ENCODE assay signal across 1 cellular context in the genomic region with DNA sequence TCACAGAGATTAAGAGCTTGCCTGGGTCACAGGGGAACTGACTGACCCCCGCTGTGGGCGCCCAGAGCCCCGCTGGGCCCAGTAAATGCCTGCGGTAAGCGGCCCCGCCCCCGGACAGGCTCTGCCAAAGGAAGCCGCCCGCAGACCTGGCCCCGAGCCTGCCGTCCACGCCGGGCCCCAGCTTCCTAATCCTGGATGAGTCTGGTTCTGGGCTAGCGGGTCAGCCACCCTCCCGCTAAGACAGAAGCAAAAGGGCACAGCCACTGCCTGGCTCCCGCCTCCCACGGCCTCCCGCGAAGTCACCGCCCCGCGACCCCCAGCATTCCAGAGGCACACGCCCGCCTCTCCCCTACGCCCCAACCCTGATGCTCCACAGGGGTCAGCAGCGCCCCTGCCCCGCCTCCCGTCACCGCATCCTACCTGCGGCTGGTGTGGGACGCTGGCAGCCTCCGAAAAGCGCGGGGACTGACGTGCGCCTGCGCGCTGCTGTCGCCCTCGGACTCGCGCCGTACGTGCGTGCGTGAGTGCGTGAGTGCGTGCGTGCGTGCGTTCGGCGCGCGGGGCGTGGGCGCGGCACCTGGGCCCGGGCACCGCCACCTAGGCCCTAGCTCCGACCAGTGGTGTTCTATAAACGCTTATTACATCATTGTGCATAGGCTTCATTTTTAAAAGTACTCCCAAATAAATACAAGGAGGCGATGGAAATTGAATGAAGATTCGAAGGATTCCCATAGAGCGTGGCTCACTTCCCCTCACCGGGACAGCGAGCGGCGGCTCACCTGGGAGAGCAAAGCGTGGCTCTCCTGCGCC.
TF ChIP-seq lines count a peak whose summit lies in the region.

A gene with protein sequence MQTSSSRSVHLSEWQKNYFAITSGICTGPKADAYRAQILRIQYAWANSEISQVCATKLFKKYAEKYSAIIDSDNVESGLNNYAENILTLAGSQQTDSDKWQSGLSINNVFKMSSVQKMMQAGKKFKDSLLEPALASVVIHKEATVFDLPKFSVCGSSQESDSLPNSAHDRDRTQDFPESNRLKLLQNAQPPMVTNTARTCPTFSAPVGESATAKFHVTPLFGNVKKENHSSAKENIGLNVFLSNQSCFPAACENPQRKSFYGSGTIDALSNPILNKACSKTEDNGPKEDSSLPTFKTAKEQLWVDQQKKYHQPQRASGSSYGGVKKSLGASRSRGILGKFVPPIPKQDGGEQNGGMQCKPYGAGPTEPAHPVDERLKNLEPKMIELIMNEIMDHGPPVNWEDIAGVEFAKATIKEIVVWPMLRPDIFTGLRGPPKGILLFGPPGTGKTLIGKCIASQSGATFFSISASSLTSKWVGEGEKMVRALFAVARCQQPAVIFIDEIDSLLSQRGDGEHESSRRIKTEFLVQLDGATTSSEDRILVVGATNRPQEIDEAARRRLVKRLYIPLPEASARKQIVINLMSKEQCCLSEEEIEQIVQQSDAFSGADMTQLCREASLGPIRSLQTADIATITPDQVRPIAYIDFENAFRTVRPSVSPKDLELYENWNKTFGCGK (minus strand): TSS at position 470 of the 810 bp plus-strand sequence. CDS start 3,063 bp downstream, outside the sequence.

TF ChIP-seq in H1, 55 proteins besides CTCF, POLR2A, EP300 and RAD21 (continues in another document):
- TF ChIP-seq RBBP5 (IDR thresholded peaks at IDR 0.05; ENCODE audit: borderline replicate concordance, low read depth, low read length) (peak; percentile 70; the same call in 1 of the 2 replicates), SAP30 (IDR thresholded peaks at IDR 0.05; ENCODE audit: insufficient read depth, insufficient replicate concordance, low read length) (no peak), CHD1 (IDR thresholded peaks at IDR 0.05; ENCODE audit: low read depth, low read length) (no peak), SIN3A (conservative IDR thresholded peaks at IDR 0.05 in 1 of 2, IDR thresholded peaks at IDR 0.05 in 1 of 2; ENCODE audit: low read depth in 1 of 2, low read length in 2 of 2) (0 out of 4 replicates have a peak, but pooled peaks of 1 of the 2 experiments have one; percentile 22), SRF (IDR thresholded peaks at IDR 0.05; ENCODE audit: low read depth, low read length) (no peak), SP2 (IDR thresholded peaks at IDR 0.05; ENCODE audit: low read length) (no peak), KDM5A (IDR thresholded peaks at IDR 0.05; ENCODE audit: low read length) (no peak), CBX8 (IDR thresholded peaks at IDR 0.05; ENCODE audit: borderline replicate concordance, low read depth, low read length) (no peak), BCL11A (IDR thresholded peaks at IDR 0.05; ENCODE audit: low read depth in 2 of 2, low read length in 2 of 2) (no peak), POLR2AphosphoS5 (IDR thresholded peaks at IDR 0.05; ENCODE audit: low read depth, low read length) (no peak), NRF1 (IDR thresholded peaks at IDR 0.05; ENCODE audit: low read depth, low read length) (peak; percentile 54), KDM1A (IDR thresholded peaks at IDR 0.05; ENCODE audit: borderline replicate concordance, low read length) (no peak), ZNF274 (IDR thresholded peaks at IDR 0.05; ENCODE audit: borderline replicate concordance, extremely low read depth, low read length) (no peak), RXRA (IDR thresholded peaks at IDR 0.05; ENCODE audit: insufficient read depth, low read depth, low read length) (no peak), CHD2 (IDR thresholded peaks at IDR 0.05; ENCODE audit: low read length) (no peak), HDAC6 (IDR thresholded peaks at IDR 0.05; ENCODE audit: low read depth, low read length) (no peak), TEAD4 (IDR thresholded peaks at IDR 0.05; ENCODE audit: low read depth, low read length) (no peak), HDAC2 (IDR thresholded peaks at IDR 0.05; ENCODE audit: borderline replicate concordance in 1 of 2, low read depth in 2 of 2, low read length in 2 of 2) (peak; percentile 22 to 43; a peak in 1 of 4 replicates), RFX5 (IDR thresholded peaks at IDR 0.05; ENCODE audit: borderline replicate concordance, low read depth, low read length) (no peak), EGR1 (IDR thresholded peaks at IDR 0.05; ENCODE audit: borderline replicate concordance, low read depth, low read length) (0 out of 2 replicates have a peak, but pooled peaks have one; percentile 25), SIX5 (IDR thresholded peaks at IDR 0.05; ENCODE audit: low read depth, low read length) (no peak), CTBP2 (IDR thresholded peaks at IDR 0.05; ENCODE audit: borderline replicate concordance, insufficient read depth, insufficient read length, low read length) (peak; percentile 43), ASH2L (IDR thresholded peaks at IDR 0.05; ENCODE audit: low read length) (peak; percentile 85), RNF2 (IDR thresholded peaks at IDR 0.05; ENCODE audit: borderline replicate concordance, low read depth, low read length, missing control alignments, poor library complexity, severe bottlenecking) (no peak), SUZ12 (IDR thresholded peaks at IDR 0.05; ENCODE audit: low read length) (peak; percentile 18; the same call in 1 of the 2 replicates), GABPA (IDR thresholded peaks at IDR 0.05; ENCODE audit: borderline replicate concordance, insufficient read depth, low read length) (no peak), BRCA1 (IDR thresholded peaks at IDR 0.05; ENCODE audit: low read depth, low read length) (no peak), EZH2 (IDR thresholded peaks at IDR 0.05; ENCODE audit: low read depth, low read length, severe bottlenecking) (no peak), TCF12 (IDR thresholded peaks at IDR 0.05; ENCODE audit: low read depth, low read length) (no peak), TBP (IDR thresholded peaks at IDR 0.05; ENCODE audit: low read depth, low read length) (no peak), SP1 (IDR thresholded peaks at IDR 0.05; ENCODE audit: low read depth, low read length) (no peak), GTF2F1 (IDR thresholded peaks at IDR 0.05; ENCODE audit: borderline replicate concordance, low read depth, low read length) (no peak), NANOG (IDR thresholded peaks at IDR 0.05; ENCODE audit: insufficient read depth, low read depth, low read length, poor library complexity, severe bottlenecking) (peak; percentile 6), SP4 (IDR thresholded peaks at IDR 0.05; ENCODE audit: low read length) (no peak), TAF1 (IDR thresholded peaks at IDR 0.05; ENCODE audit: low read depth, low read length) (peak; percentile 54; the same call in 1 of the 2 replicates), CREB1 (IDR thresholded peaks at IDR 0.05) (peak; percentile 68), FOSL1 (IDR thresholded peaks at IDR 0.05; ENCODE audit: insufficient read depth, low read depth, low read length) (no peak), TAF7 (optimal IDR thresholded peaks at IDR 0.05; ENCODE audit: borderline replicate concordance, low read depth, low read length) (no peak), YY1 (IDR thresholded peaks at IDR 0.05; ENCODE audit: low read depth, low read length) (no peak), SIRT6 (IDR thresholded peaks at IDR 0.05; ENCODE audit: low read length) (no peak), MAFK (IDR thresholded peaks at IDR 0.05; ENCODE audit: low read depth, low read length) (no peak), JUND (IDR thresholded peaks at IDR 0.05; ENCODE audit: low read length) (no peak), CBX5 (IDR thresholded peaks at IDR 0.05; ENCODE audit: low read depth, low read length) (no peak), CEBPB (IDR thresholded peaks at IDR 0.05; ENCODE audit: low read depth, low read length) (no peak), KDM4A (IDR thresholded peaks at IDR 0.05; ENCODE audit: low read depth, low read length, severe bottlenecking) (peak; percentile 78), PHF8 (conservative IDR thresholded peaks at IDR 0.05; ENCODE audit: low read depth, low read length) (0 out of 2 replicates have a peak, but pooled peaks have one; percentile 30)
- TF ChIP-seq, protein P1, sequence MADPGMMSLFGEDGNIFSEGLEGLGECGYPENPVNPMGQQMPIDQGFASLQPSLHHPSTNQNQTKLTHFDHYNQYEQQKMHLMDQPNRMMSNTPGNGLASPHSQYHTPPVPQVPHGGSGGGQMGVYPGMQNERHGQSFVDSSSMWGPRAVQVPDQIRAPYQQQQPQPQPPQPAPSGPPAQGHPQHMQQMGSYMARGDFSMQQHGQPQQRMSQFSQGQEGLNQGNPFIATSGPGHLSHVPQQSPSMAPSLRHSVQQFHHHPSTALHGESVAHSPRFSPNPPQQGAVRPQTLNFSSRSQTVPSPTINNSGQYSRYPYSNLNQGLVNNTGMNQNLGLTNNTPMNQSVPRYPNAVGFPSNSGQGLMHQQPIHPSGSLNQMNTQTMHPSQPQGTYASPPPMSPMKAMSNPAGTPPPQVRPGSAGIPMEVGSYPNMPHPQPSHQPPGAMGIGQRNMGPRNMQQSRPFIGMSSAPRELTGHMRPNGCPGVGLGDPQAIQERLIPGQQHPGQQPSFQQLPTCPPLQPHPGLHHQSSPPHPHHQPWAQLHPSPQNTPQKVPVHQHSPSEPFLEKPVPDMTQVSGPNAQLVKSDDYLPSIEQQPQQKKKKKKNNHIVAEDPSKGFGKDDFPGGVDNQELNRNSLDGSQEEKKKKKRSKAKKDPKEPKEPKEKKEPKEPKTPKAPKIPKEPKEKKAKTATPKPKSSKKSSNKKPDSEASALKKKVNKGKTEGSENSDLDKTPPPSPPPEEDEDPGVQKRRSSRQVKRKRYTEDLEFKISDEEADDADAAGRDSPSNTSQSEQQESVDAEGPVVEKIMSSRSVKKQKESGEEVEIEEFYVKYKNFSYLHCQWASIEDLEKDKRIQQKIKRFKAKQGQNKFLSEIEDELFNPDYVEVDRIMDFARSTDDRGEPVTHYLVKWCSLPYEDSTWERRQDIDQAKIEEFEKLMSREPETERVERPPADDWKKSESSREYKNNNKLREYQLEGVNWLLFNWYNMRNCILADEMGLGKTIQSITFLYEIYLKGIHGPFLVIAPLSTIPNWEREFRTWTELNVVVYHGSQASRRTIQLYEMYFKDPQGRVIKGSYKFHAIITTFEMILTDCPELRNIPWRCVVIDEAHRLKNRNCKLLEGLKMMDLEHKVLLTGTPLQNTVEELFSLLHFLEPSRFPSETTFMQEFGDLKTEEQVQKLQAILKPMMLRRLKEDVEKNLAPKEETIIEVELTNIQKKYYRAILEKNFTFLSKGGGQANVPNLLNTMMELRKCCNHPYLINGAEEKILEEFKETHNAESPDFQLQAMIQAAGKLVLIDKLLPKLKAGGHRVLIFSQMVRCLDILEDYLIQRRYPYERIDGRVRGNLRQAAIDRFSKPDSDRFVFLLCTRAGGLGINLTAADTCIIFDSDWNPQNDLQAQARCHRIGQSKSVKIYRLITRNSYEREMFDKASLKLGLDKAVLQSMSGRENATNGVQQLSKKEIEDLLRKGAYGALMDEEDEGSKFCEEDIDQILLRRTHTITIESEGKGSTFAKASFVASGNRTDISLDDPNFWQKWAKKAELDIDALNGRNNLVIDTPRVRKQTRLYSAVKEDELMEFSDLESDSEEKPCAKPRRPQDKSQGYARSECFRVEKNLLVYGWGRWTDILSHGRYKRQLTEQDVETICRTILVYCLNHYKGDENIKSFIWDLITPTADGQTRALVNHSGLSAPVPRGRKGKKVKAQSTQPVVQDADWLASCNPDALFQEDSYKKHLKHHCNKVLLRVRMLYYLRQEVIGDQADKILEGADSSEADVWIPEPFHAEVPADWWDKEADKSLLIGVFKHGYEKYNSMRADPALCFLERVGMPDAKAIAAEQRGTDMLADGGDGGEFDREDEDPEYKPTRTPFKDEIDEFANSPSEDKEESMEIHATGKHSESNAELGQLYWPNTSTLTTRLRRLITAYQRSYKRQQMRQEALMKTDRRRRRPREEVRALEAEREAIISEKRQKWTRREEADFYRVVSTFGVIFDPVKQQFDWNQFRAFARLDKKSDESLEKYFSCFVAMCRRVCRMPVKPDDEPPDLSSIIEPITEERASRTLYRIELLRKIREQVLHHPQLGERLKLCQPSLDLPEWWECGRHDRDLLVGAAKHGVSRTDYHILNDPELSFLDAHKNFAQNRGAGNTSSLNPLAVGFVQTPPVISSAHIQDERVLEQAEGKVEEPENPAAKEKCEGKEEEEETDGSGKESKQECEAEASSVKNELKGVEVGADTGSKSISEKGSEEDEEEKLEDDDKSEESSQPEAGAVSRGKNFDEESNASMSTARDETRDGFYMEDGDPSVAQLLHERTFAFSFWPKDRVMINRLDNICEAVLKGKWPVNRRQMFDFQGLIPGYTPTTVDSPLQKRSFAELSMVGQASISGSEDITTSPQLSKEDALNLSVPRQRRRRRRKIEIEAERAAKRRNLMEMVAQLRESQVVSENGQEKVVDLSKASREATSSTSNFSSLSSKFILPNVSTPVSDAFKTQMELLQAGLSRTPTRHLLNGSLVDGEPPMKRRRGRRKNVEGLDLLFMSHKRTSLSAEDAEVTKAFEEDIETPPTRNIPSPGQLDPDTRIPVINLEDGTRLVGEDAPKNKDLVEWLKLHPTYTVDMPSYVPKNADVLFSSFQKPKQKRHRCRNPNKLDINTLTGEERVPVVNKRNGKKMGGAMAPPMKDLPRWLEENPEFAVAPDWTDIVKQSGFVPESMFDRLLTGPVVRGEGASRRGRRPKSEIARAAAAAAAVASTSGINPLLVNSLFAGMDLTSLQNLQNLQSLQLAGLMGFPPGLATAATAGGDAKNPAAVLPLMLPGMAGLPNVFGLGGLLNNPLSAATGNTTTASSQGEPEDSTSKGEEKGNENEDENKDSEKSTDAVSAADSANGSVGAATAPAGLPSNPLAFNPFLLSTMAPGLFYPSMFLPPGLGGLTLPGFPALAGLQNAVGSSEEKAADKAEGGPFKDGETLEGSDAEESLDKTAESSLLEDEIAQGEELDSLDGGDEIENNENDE (IDR thresholded peaks at IDR 0.05; ENCODE audit: insufficient replicate concordance, low read length) = no peak
- TF ChIP-seq, protein P2, sequence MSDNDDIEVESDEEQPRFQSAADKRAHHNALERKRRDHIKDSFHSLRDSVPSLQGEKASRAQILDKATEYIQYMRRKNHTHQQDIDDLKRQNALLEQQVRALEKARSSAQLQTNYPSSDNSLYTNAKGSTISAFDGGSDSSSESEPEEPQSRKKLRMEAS (IDR thresholded peaks at IDR 0.05) = peak; percentile 83
- TF ChIP-seq, protein P3, sequence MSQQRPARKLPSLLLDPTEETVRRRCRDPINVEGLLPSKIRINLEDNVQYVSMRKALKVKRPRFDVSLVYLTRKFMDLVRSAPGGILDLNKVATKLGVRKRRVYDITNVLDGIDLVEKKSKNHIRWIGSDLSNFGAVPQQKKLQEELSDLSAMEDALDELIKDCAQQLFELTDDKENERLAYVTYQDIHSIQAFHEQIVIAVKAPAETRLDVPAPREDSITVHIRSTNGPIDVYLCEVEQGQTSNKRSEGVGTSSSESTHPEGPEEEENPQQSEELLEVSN (IDR thresholded peaks at IDR 0.05) = peak; percentile 93
- TF ChIP-seq, protein P4, sequence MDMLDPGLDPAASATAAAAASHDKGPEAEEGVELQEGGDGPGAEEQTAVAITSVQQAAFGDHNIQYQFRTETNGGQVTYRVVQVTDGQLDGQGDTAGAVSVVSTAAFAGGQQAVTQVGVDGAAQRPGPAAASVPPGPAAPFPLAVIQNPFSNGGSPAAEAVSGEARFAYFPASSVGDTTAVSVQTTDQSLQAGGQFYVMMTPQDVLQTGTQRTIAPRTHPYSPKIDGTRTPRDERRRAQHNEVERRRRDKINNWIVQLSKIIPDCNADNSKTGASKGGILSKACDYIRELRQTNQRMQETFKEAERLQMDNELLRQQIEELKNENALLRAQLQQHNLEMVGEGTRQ (IDR thresholded peaks at IDR 0.05; ENCODE audit: low read length) = no peak
